In the genomic region with DNA sequence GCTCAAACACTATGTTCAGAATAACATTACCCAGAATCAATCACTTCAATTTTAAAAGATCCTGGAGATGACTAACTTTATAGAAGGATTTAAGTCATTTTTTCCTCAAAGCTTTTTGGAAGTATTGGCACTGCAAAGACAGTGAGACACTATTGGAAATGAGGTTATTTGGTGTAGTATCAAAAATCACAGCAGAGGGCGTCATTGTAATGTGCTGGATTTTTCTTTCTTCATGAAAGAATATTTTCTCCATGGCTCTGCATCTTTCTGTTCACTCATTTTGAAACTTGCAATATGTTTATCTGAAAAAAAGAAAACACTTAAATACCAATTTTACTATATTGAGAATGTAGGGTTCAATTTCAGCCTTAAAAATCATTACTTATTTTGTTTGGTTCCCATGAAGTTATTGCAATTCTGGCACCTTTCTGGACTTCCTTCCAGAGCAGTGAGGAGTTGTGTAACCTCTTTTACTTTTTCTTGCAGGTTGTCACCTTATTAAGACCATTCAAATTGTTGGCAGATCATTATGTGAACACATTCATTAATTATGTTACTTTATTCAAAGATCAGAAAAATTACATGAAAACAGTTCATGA, we compare ENCODE assay signal across 9 cellular contexts. TPM values are rescaled to one million over a fixed set of nuclear protein-coding genes. Genes with fewer than 3 reads are reported as not detected.
DNase-seq lines count a peak whose midpoint lies in the region; ATAC-seq and TF ChIP-seq lines count a peak whose summit lies in the region.
"Had no signal": no experiment of that assay in that cellular context is flagged by ENCODE, and none has a peak within 500 bp of the region (broad histone marks: within the 10 kb centered on the region; RNA-seq: fewer than 3 reads in every experiment).

No MANE protein-coding gene starts in this region.

- ATAC-seq in GM23338, result no peak; the same call in 2 of the 3 replicates
- ATAC-seq in RWPE2 (ENCODE audit: low read depth), result no peak
- no peak for ATAC-seq in HG02981 (IDR thresholded peaks at IDR 0.05; ENCODE audit: unreplicated experiment)

- H3K36me3 ChIP-seq in GM23338 (ENCODE audit: insufficient read depth), result no peaks in the 10 kb centered on the region
- H3K36me3 ChIP-seq in RWPE2 (ENCODE audit: low read depth), result no peaks in the 10 kb centered on the region

- H3K4me1 ChIP-seq in GM23338 (ENCODE audit: insufficient read depth), result peaks cover 5% of the 10 kb centered on the region; the same call in 1 of the 2 replicates
- no peaks in the 10 kb centered on the region for H3K4me1 ChIP-seq in RWPE2 (ENCODE audit: insufficient read depth, poor library complexity, severe bottlenecking)

- H2AFZ ChIP-seq in GM23338, result no peak overlapping the region

- TF ChIP-seq CTCF in GM23338 (conservative IDR thresholded peaks at IDR 0.05; ENCODE audit: low read depth in 2 of 2) (peak; percentile 70 to 74), RWPE2 (IDR thresholded peaks at IDR 0.05; ENCODE audit: poor library complexity, severe bottlenecking) (peak; percentile 85), fibroblast of villous mesenchyme (IDR thresholded peaks at IDR 0.05; ENCODE audit: insufficient read depth, low read depth, low read length) (peak; percentile 69)

- no peak overlapping the region for H3K27ac ChIP-seq in GM23338 (ENCODE audit: low read depth)
- no peak overlapping the region for H3K27ac ChIP-seq in RWPE2 (ENCODE audit: poor library complexity, severe bottlenecking)

- H3K27me3 Mint-ChIP-seq in GM23338 (ENCODE audit: insufficient read depth, low read depth, poor library complexity), result peaks cover 3% of the 10 kb centered on the region

- H3K27ac Mint-ChIP-seq in GM23338, result no peak overlapping the region

- H3K9me2 ChIP-seq in GM23338 (ENCODE audit: insufficient read depth), result peaks cover 4% of the 10 kb centered on the region; the same call in 1 of the 2 replicates

- H3K9me3 Mint-ChIP-seq in GM23338, result no peaks in the 10 kb centered on the region

- H3F3A ChIP-seq in GM23338 (replicated peaks; ENCODE audit: low read depth), result no peaks in the 10 kb centered on the region

- H3K27me3 ChIP-seq in GM23338 (ENCODE audit: insufficient read depth) (no peaks in the 10 kb centered on the region), RWPE2 (ENCODE audit: insufficient read depth, poor library complexity, severe bottlenecking) (no peaks in the 10 kb centered on the region)

- H3K4me3 ChIP-seq in GM23338 (no peak overlapping the region), RWPE2 (ENCODE audit: severe bottlenecking) (no peak overlapping the region), fibroblast of villous mesenchyme (ENCODE audit: low read depth, low read length) (no peak overlapping the region)

- no peak overlapping the region for H3K4me2 ChIP-seq in GM23338

- DNase-seq in AG20443 (ENCODE audit: low spot score) (peak; percentile 35), GM23338 (ENCODE audit: low spot score) (peak; percentile 58), RWPE2 (ENCODE audit: low spot score) (no peak), fibroblast of villous mesenchyme (ENCODE audit: low read depth) (peak; percentile 57), pulmonary artery endothelial cell (ENCODE audit: low read depth, low spot score) (peak; percentile 19), GM19240 (ENCODE audit: insufficient read length, low spot score) (no peak), germinal center (ENCODE audit: low spot score) (no peak)

- H4K20me1 ChIP-seq in GM23338 (replicated peaks; ENCODE audit: insufficient read depth), result no peaks in the 10 kb centered on the region

- no peaks in the 10 kb centered on the region for H3K79me2 ChIP-seq in GM23338 (replicated peaks; ENCODE audit: insufficient read depth)

- H3K4me3 Mint-ChIP-seq in GM23338, result no peak overlapping the region

- peaks cover 21% of the 10 kb centered on the region for H3K4me1 Mint-ChIP-seq in GM23338

- no peaks in the 10 kb centered on the region; the same call in 2 of the 3 replicates for H3K36me3 Mint-ChIP-seq in GM23338 (ENCODE audit: low read depth)

- H3K9me3 ChIP-seq in RWPE2 (ENCODE audit: severe bottlenecking), result no peaks in the 10 kb centered on the region

TF ChIP-seq in GM23338, 12 proteins besides CTCF, POLR2A, EP300 and RAD21 (continues in another document):
- TF ChIP-seq ZNF331 (CRISPR knock-in tag; IDR thresholded peaks at IDR 0.05; ENCODE audit: low read depth) (no peak), POLR2AphosphoS5 (IDR thresholded peaks at IDR 0.05; ENCODE audit: low read depth) (no peak), ETS1 (IDR thresholded peaks at IDR 0.05) (no peak), ZNF114 (CRISPR knock-in tag; IDR thresholded peaks at IDR 0.05) (no peak)
- TF ChIP-seq, protein P1, sequence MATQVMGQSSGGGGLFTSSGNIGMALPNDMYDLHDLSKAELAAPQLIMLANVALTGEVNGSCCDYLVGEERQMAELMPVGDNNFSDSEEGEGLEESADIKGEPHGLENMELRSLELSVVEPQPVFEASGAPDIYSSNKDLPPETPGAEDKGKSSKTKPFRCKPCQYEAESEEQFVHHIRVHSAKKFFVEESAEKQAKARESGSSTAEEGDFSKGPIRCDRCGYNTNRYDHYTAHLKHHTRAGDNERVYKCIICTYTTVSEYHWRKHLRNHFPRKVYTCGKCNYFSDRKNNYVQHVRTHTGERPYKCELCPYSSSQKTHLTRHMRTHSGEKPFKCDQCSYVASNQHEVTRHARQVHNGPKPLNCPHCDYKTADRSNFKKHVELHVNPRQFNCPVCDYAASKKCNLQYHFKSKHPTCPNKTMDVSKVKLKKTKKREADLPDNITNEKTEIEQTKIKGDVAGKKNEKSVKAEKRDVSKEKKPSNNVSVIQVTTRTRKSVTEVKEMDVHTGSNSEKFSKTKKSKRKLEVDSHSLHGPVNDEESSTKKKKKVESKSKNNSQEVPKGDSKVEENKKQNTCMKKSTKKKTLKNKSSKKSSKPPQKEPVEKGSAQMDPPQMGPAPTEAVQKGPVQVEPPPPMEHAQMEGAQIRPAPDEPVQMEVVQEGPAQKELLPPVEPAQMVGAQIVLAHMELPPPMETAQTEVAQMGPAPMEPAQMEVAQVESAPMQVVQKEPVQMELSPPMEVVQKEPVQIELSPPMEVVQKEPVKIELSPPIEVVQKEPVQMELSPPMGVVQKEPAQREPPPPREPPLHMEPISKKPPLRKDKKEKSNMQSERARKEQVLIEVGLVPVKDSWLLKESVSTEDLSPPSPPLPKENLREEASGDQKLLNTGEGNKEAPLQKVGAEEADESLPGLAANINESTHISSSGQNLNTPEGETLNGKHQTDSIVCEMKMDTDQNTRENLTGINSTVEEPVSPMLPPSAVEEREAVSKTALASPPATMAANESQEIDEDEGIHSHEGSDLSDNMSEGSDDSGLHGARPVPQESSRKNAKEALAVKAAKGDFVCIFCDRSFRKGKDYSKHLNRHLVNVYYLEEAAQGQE (IDR thresholded peaks at IDR 0.05; ENCODE audit: unreplicated experiment), result no peak

RNA-seq across cellular contexts. Expression of gene CSNK1A1L, which starts 3.7 kb away (rescaled TPM):
- total RNA-seq in GM23338 (2014; rRNA removed; shearing (Covaris generic)), result not detected in 2 replicates
- polyA plus RNA-seq in GM23338 (2016; fragmentation: Nextera tagmentation; extraction: Ambion mirVana), result not detected in 2 replicates
- not detected in 2 replicates for total RNA-seq in fibroblast of villous mesenchyme
- total RNA-seq in pulmonary artery endothelial cell, result not detected in 2 replicates
- total RNA-seq: urinary bladder had no signal
- polyA plus RNA-seq: urinary bladder had no signal

RNA-seq across cellular contexts. Expression of gene SUPT20H, which starts 49.7 kb away (rescaled TPM):
- 67.5 and 68.7 TPM in 2 replicates for total RNA-seq in GM23338 (2014; rRNA removed; shearing (Covaris generic))
- polyA plus RNA-seq in GM23338 (2016; fragmentation: Nextera tagmentation; extraction: Ambion mirVana), result 90.2 and 98.2 TPM in 2 replicates
- 68.0 and 105 TPM in 2 replicates for total RNA-seq in fibroblast of villous mesenchyme
- total RNA-seq in pulmonary artery endothelial cell, result 39.8 and 51.4 TPM in 2 replicates

Comparison
In these comparisons a context has a peak if more than half of its experiments do, and no peak if none do; other contexts are left out.
1. DNase-seq: peak in AG20443 (single experiment), GM23338 (single experiment), fibroblast of villous mesenchyme (single experiment) and pulmonary artery endothelial cell (single experiment); none in RWPE2 (single experiment), GM19240 (single experiment) and germinal center (single experiment).
2. Peak in every context shown above with its lines, with median percentiles within 50 percentile points of each other: CTCF ChIP-seq.